Comparison of ENCODE assay signal across 16 cellular contexts in genomic region chr19:2358548-2359173, GRCh38. TPM values are rescaled to one million over a fixed set of nuclear protein-coding genes. Genes with fewer than 3 reads are reported as not detected.
"Had no signal": no experiment of that assay in that cellular context is flagged by ENCODE, and none has a peak within 500 bp of the region (broad histone marks: within the 10 kb centered on the region; RNA-seq: fewer than 3 reads in every experiment).

No MANE protein-coding gene starts in this region.

- H3K4me3 ChIP-seq: lung, right atrium auricular region, tibial nerve had no signal

- DNase-seq: activated CD4-positive, alpha-beta T cell treated with anti-CD3 and anti-CD28 coated beads, Interleukin-2, amount 50 U/mL, for 4 hours; activated gamma-delta T cell; cerebellar nuclear complex; effector CD4-positive, alpha-beta T cell; hypothalamus; occipital lobe; stimulated activated CD4-positive, alpha-beta T cell treated with anti-CD3 and anti-CD28 coated beads, Interleukin-2, amount 100 ng/mL, for 24 hours had no signal

- H3K9me3 ChIP-seq: right atrium auricular region, tibial nerve had no signal

- H3K27ac ChIP-seq: right atrium auricular region, tibial nerve had no signal

RNA-seq across cellular contexts. Expression of gene TMPRSS9, which starts 1.4 kb away (rescaled TPM):
- total RNA-seq: activated CD8-positive, alpha-beta memory T cell treated with anti-CD3 and anti-CD28 coated beads for 36 hours; bronchial epithelial cell; natural killer cell treated with Interleukin-12 subunit alpha and Interleukin-12 subunit beta and Interleukin-15 and Interleukin-18, amount 100 ng/mL, for 72 hours; posterior vena cava; right atrium auricular region; tibial nerve had no signal

RNA-seq across cellular contexts. Expression of gene LINGO3, which starts 50.7 kb away (rescaled TPM):
- total RNA-seq: astrocyte, bronchial epithelial cell, left lobe of liver, right atrium auricular region had no signal
